In the genomic region with DNA sequence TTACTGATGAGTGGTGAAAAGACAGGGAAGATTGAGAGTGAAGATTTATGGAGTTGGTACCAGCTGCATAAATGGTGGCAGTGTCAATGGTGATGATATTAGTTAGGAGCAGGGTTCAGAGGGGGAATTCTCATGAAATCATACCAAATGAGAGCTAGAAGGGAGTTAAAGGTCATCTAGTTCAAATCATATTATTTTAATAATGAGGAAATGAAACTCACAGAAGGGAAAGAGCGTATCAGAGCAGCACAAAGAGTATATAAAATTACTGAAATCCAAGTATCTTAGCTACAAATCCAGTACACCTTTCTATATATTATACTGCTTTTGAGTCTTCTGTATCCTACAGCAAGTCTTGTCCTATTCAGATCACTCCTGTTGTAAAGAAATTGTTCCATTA, we compare ENCODE assay signal across 1 cellular context.
TF ChIP-seq lines count a peak whose summit lies in the region.

No MANE protein-coding gene starts in this region.

TF ChIP-seq in GM12878, 131 proteins besides CTCF, POLR2A, EP300 and RAD21:
- peak; percentile 78 for TF ChIP-seq SPI1 (IDR thresholded peaks at IDR 0.05; ENCODE audit: borderline replicate concordance, insufficient read depth, low read depth, low read length)
- TF ChIP-seq, protein P1, sequence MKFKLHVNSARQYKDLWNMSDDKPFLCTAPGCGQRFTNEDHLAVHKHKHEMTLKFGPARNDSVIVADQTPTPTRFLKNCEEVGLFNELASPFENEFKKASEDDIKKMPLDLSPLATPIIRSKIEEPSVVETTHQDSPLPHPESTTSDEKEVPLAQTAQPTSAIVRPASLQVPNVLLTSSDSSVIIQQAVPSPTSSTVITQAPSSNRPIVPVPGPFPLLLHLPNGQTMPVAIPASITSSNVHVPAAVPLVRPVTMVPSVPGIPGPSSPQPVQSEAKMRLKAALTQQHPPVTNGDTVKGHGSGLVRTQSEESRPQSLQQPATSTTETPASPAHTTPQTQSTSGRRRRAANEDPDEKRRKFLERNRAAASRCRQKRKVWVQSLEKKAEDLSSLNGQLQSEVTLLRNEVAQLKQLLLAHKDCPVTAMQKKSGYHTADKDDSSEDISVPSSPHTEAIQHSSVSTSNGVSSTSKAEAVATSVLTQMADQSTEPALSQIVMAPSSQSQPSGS (IDR thresholded peaks at IDR 0.05; ENCODE audit: low read length): 0 out of 2 replicates have a peak, but pooled peaks have one; percentile 21
- no peak for TF ChIP-seq ASH2L (IDR thresholded peaks at IDR 0.05; ENCODE audit: borderline replicate concordance, low read depth)
- TF ChIP-seq NFIC (IDR thresholded peaks at IDR 0.05; ENCODE audit: low read depth, low read length): peak; percentile 30; the same call in 1 of the 2 replicates
- no peak for TF ChIP-seq CBFB (IDR thresholded peaks at IDR 0.05; ENCODE audit: low read depth)
- TF ChIP-seq, protein P2, sequence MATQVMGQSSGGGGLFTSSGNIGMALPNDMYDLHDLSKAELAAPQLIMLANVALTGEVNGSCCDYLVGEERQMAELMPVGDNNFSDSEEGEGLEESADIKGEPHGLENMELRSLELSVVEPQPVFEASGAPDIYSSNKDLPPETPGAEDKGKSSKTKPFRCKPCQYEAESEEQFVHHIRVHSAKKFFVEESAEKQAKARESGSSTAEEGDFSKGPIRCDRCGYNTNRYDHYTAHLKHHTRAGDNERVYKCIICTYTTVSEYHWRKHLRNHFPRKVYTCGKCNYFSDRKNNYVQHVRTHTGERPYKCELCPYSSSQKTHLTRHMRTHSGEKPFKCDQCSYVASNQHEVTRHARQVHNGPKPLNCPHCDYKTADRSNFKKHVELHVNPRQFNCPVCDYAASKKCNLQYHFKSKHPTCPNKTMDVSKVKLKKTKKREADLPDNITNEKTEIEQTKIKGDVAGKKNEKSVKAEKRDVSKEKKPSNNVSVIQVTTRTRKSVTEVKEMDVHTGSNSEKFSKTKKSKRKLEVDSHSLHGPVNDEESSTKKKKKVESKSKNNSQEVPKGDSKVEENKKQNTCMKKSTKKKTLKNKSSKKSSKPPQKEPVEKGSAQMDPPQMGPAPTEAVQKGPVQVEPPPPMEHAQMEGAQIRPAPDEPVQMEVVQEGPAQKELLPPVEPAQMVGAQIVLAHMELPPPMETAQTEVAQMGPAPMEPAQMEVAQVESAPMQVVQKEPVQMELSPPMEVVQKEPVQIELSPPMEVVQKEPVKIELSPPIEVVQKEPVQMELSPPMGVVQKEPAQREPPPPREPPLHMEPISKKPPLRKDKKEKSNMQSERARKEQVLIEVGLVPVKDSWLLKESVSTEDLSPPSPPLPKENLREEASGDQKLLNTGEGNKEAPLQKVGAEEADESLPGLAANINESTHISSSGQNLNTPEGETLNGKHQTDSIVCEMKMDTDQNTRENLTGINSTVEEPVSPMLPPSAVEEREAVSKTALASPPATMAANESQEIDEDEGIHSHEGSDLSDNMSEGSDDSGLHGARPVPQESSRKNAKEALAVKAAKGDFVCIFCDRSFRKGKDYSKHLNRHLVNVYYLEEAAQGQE (IDR thresholded peaks at IDR 0.05; ENCODE audit: low read depth, low read length): no peak
- no peak for TF ChIP-seq WRNIP1 (IDR thresholded peaks at IDR 0.05; ENCODE audit: borderline replicate concordance, low read depth, low read length)
- TF ChIP-seq IKZF1 (conservative IDR thresholded peaks at IDR 0.05): 0 out of 2 replicates have a peak, but pooled peaks have one; percentile 23
- TF ChIP-seq MXI1 (IDR thresholded peaks at IDR 0.05; ENCODE audit: low read depth, low read length): no peak
- TF ChIP-seq MYB (IDR thresholded peaks at IDR 0.05; ENCODE audit: borderline replicate concordance, low read depth, low read length): no peak
- TF ChIP-seq HDAC6 (IDR thresholded peaks at IDR 0.05; ENCODE audit: unreplicated experiment): no peak
- TF ChIP-seq ZBTB33 (IDR thresholded peaks at IDR 0.05): no peak
- 0 out of 2 replicates have a peak, but pooled peaks have one; percentile 23 for TF ChIP-seq FOXM1 (IDR thresholded peaks at IDR 0.05; ENCODE audit: low read depth, low read length)
- TF ChIP-seq, protein P3, sequence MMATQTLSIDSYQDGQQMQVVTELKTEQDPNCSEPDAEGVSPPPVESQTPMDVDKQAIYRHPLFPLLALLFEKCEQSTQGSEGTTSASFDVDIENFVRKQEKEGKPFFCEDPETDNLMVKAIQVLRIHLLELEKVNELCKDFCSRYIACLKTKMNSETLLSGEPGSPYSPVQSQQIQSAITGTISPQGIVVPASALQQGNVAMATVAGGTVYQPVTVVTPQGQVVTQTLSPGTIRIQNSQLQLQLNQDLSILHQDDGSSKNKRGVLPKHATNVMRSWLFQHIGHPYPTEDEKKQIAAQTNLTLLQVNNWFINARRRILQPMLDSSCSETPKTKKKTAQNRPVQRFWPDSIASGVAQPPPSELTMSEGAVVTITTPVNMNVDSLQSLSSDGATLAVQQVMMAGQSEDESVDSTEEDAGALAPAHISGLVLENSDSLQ (IDR thresholded peaks at IDR 0.05): no peak
- TF ChIP-seq MTA3 (IDR thresholded peaks at IDR 0.05; ENCODE audit: borderline replicate concordance, low read length): no peak
- TF ChIP-seq JUNB (IDR thresholded peaks at IDR 0.05): 0 out of 2 replicates have a peak, but pooled peaks have one; percentile 17
- TF ChIP-seq BMI1 (IDR thresholded peaks at IDR 0.05; ENCODE audit: borderline replicate concordance): peak; percentile 19; the same call in 1 of the 2 replicates
- no peak for TF ChIP-seq NFYA (IDR thresholded peaks at IDR 0.05; ENCODE audit: borderline replicate concordance, low read depth, low read length)
- no peak for TF ChIP-seq BRCA1 (IDR thresholded peaks at IDR 0.05; ENCODE audit: low read depth, low read length)
- TF ChIP-seq TCF7 (IDR thresholded peaks at IDR 0.05; ENCODE audit: borderline replicate concordance): no peak
- TF ChIP-seq PML (IDR thresholded peaks at IDR 0.05; ENCODE audit: low read length): no peak
- peak; percentile 25; the same call in 1 of the 2 replicates for TF ChIP-seq ATF7 (IDR thresholded peaks at IDR 0.05; ENCODE audit: low read depth)
- no peak for TF ChIP-seq TCF3 (IDR thresholded peaks at IDR 0.05; ENCODE audit: borderline replicate concordance, insufficient read depth, low read depth, low read length)
- TF ChIP-seq DPF2 (IDR thresholded peaks at IDR 0.05): no peak
- TF ChIP-seq IKZF2 (IDR thresholded peaks at IDR 0.05): no peak; a peak in 1 of 4 replicates
- peak; percentile 91 for TF ChIP-seq NR2F1 (conservative IDR thresholded peaks at IDR 0.05)
- no peak for TF ChIP-seq EGR1 (IDR thresholded peaks at IDR 0.05; ENCODE audit: borderline replicate concordance in 1 of 2, low read depth in 2 of 2, low read length in 2 of 2)
- TF ChIP-seq JUND (IDR thresholded peaks at IDR 0.05; ENCODE audit: low read depth, low read length): no peak
- no peak for TF ChIP-seq RUNX3 (IDR thresholded peaks at IDR 0.05; ENCODE audit: low read length)
- no peak for TF ChIP-seq CHD4 (IDR thresholded peaks at IDR 0.05)
- no peak for TF ChIP-seq SREBF1 (IDR thresholded peaks at IDR 0.05; ENCODE audit: low read length)
- TF ChIP-seq NR2C1 (IDR thresholded peaks at IDR 0.05): peak; percentile 23; the same call in 1 of the 2 replicates
- TF ChIP-seq SP1 (IDR thresholded peaks at IDR 0.05; ENCODE audit: low read depth, low read length): no peak
- 0 out of 2 replicates have a peak, but pooled peaks have one; percentile 22 for TF ChIP-seq MTA2 (IDR thresholded peaks at IDR 0.05; ENCODE audit: low read depth)
